35 cellular contexts compared by ENCODE assay signal in genomic region chr12:77328326-77328725, GRCh38.
"Had no signal": no experiment of that assay in that cellular context is flagged by ENCODE, and none has a peak within 500 bp of the region (broad histone marks: within the 10 kb centered on the region; RNA-seq: fewer than 3 reads in every experiment).

No MANE protein-coding gene starts in this region.

- H3K4me3 Mint-ChIP-seq: activated CD8-positive, alpha-beta T cell treated with anti-CD3 and anti-CD28 coated beads, Interleukin-2, amount 10 ng/mL, durations not matched to agents 7 days and 5 days; activated naive CD4-positive, alpha-beta T cell treated with anti-CD3 and anti-CD28 coated beads for 36 hours; activated T-cell treated with anti-CD3 and anti-CD28 coated beads, Interleukin-2, amount 50 U/mL, for 4 hours; activated T-helper 1 cell treated with anti-CD3 and anti-CD28 coated beads, Interleukin-12 subunit alpha, Interleukin-12 subunit beta, Interleukin-2, Interleukin-4 antibody, amounts not matched to agents 30 ng/mL and 10 ng/mL and 1 ng/mL, durations not matched to agents 14 hours and 24 hours and 36 hours; central memory CD8-positive, alpha-beta T cell had no signal

- H3K9me3 Mint-ChIP-seq: activated naive CD4-positive, alpha-beta T cell treated with anti-CD3 and anti-CD28 coated beads for 36 hours; activated naive CD4-positive, alpha-beta T cell treated with anti-CD3 and anti-CD28 coated beads, Interleukin-2, amount 50 U/mL, for 72 hours; activated T-cell treated with anti-CD3 and anti-CD28 coated beads, Interleukin-2, amount 50 U/mL, for 4 hours; activated T-helper 1 cell treated with anti-CD3 and anti-CD28 coated beads, Interleukin-12 subunit alpha, Interleukin-12 subunit beta, Interleukin-2, Interleukin-4 antibody, amounts not matched to agents 30 ng/mL and 10 ng/mL and 1 ng/mL, durations not matched to agents 14 hours and 24 hours and 36 hours; central memory CD8-positive, alpha-beta T cell had no signal

- DNase-seq: activated CD4-positive, alpha-beta T cell treated with anti-CD3 and anti-CD28 coated beads for 1 hour; activated CD4-positive, alpha-beta T cell treated with anti-CD3 and anti-CD28 coated beads for 48 hours; activated CD4-positive, CD25-positive, alpha-beta regulatory T cell; activated CD8-positive, alpha-beta memory T cell treated with anti-CD3 and anti-CD28 coated beads, Interleukin-2, amount 50 U/mL, for 4 hours; activated CD8-positive, alpha-beta T cell treated with anti-CD3 and anti-CD28 coated beads, Interleukin-2, amount 10 ng/mL, durations not matched to agents 7 days and 5 days; activated gamma-delta T cell treated with Interleukin-2 at 50 U/mL for 16 hours; activated naive CD4-positive, alpha-beta T cell treated with anti-CD3 and anti-CD28 coated beads for 36 hours; activated T-cell treated with anti-CD3 and anti-CD28 coated beads for 4 hours; activated T-cell treated with anti-CD3 and anti-CD28 coated beads, Interleukin-2, amount 50 U/mL, for 4 hours; adrenal gland; brain microvascular endothelial cell; NCI-H1092 treated with DMSO at 0.1 percent for 48 hours; NCI-H1417 treated with DMSO at 0.1 percent for 48 hours; NCI-H187 treated with DMSO at 0.1 percent for 48 hours; NCI-H2081; NCI-H2171; NCI-H510A; NCI-H526; NCI-H748 treated with DMSO at 0.1 percent for 48 hours; NK-92 treated with Interleukin-12 subunit alpha and Interleukin-12 subunit beta, amount 100 ng/mL, for 24 hours; PC-3; Peyer's patch; RPMI8226; SHP77 treated with DMSO at 0.1 percent for 48 hours; SW 1271; T-helper 1 cell; T-helper 2 cell; T-helper 9 cell; WERI-Rb-1 had no signal

- H3K4me1 ChIP-seq: adrenal gland had no signal

- H3K27ac ChIP-seq: adrenal gland, brain microvascular endothelial cell, cardiac muscle cell, KMS-11, Peyer's patch, SJSA1, WERI-Rb-1 had no signal

- H3K27ac Mint-ChIP-seq: activated CD8-positive, alpha-beta T cell treated with anti-CD3 and anti-CD28 coated beads, Interleukin-2, amount 10 ng/mL, durations not matched to agents 7 days and 5 days; activated naive CD4-positive, alpha-beta T cell treated with anti-CD3 and anti-CD28 coated beads for 36 hours; activated naive CD4-positive, alpha-beta T cell treated with anti-CD3 and anti-CD28 coated beads, Interleukin-2, amount 50 U/mL, for 72 hours; activated T-helper 1 cell treated with anti-CD3 and anti-CD28 coated beads, Interleukin-12 subunit alpha, Interleukin-12 subunit beta, Interleukin-2, Interleukin-4 antibody, amounts not matched to agents 30 ng/mL and 10 ng/mL and 1 ng/mL, durations not matched to agents 14 hours and 24 hours and 36 hours had no signal

- H3K36me3 ChIP-seq: adrenal gland, brain microvascular endothelial cell, cardiac muscle cell, Peyer's patch, SJSA1, WERI-Rb-1 had no signal

- H3K27me3 ChIP-seq: Peyer's patch had no signal

- H3K9ac ChIP-seq: KMS-11 had no signal

- H3K4me2 ChIP-seq: KMS-11 had no signal

- ATAC-seq: activated CD8-positive, alpha-beta T cell treated with anti-CD3 and anti-CD28 coated beads, Interleukin-2, amount 10 ng/mL, durations not matched to agents 7 days and 5 days; activated naive CD4-positive, alpha-beta T cell treated with anti-CD3 and anti-CD28 coated beads, Interleukin-2, amount 50 U/mL, for 72 hours; activated T-cell treated with anti-CD3 and anti-CD28 coated beads, Interleukin-2, amount 50 U/mL, for 4 hours; PC-3 had no signal

- H3K4me3 ChIP-seq: adrenal gland, cardiac muscle cell, Peyer's patch, SJSA1 had no signal

- H3K9me3 ChIP-seq: adrenal gland, Peyer's patch had no signal
